Comparison of ENCODE assay signal across 8 cellular contexts in the genomic region with DNA sequence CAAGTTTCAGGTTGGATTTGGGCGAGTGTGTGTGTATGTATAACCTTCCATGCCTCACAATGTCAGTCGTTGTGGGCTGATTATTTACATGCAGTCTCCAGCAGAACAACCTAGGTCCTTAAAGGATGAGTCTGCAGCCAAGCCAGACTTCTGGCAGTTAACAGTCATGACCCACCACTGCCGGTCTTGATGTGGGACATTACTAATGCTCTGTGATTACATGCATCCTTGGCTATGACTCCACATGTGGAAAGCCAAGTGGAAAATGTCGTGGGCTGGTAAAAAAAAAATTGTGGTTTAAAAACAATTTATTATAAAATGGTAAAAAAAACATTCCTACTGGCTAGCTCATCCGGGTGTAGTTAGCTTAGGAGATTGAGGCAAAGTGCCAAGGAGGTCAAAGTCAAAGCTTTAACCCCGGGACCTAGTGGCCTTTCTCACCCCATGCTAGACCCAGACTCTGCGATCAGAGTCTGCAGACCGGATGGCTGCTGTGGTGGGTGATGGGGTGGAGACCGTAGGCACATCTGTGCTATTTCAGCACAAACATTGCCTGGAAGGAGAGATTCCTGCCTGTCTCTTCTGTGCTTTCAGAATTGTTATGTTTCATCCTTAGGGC. TPM values are rescaled to one million over a fixed set of nuclear protein-coding genes. Genes with fewer than 3 reads are reported as not detected.
DNase-seq lines count a peak whose midpoint lies in the region; ATAC-seq and TF ChIP-seq lines count a peak whose summit lies in the region.

No MANE protein-coding gene starts in this region.

- H3K27me3 ChIP-seq in right cardiac atrium (ENCODE audit: control insufficient read depth, insufficient read depth) = no peaks in the 10 kb centered on the region
- no peaks in the 10 kb centered on the region for H3K27me3 ChIP-seq in stomach

- ATAC-seq in right cardiac atrium (peak; percentile 81 to 85), HG02763 (IDR thresholded peaks at IDR 0.05; ENCODE audit: unreplicated experiment) (no peak), HG03135 (IDR thresholded peaks at IDR 0.05; ENCODE audit: unreplicated experiment) (no peak), GM21619 (IDR thresholded peaks at IDR 0.05; ENCODE audit: unreplicated experiment) (no peak)

- 25% methylated on average over 9 of the region's 9 CpGs for WGBS in right cardiac atrium
- 23 to 47% (median 43%) methylated on average over 9 of the region's 9 CpGs for WGBS in stomach, 5 donors

- H3K9me3 ChIP-seq in right cardiac atrium (ENCODE audit: control insufficient read depth, low read length) = no peaks in the 10 kb centered on the region
- no peaks in the 10 kb centered on the region for H3K9me3 ChIP-seq in stomach

- no peak for TF ChIP-seq EP300 in stomach (IDR thresholded peaks at IDR 0.05)

- intact Hi-C loops in right cardiac atrium (cut with DNase I) = loop anchor here in 1 of 4 donors (5.0 kb wide), 1 partner anchor 67 kb away; no protein-coding TSS in a partner anchor
- intact Hi-C loops in stomach (cut with DNase I; ENCODE audit: low total_unique reads) = loop anchor here (5.0 to 10.0 kb wide), 2 partner anchors 61 to 62 kb away; no protein-coding TSS in a partner anchor

- peaks cover 0 to 6% (median 3%) of the 10 kb centered on the region in 4 donors for H3K36me3 ChIP-seq in stomach

- H3K4me3 ChIP-seq in right cardiac atrium (ENCODE audit: low read length) (no peak overlapping the region), stomach (no peak overlapping the region)

- peak overlapping the region; percentile 87 for H3K27ac ChIP-seq in right cardiac atrium (ENCODE audit: low read length)
- H3K27ac ChIP-seq in stomach = peak overlapping the region; percentile 31 to 78 (median 51)

- TF ChIP-seq POLR2A in stomach (IDR thresholded peaks at IDR 0.05) = no peak

- peak; percentile 7 to 9 for DNase-seq in activated CD4-positive, alpha-beta T cell treated with anti-CD3 and anti-CD28 coated beads for 4 hours
- DNase-seq in activated CD4-positive, alpha-beta T cell treated with anti-CD3 and anti-CD28 coated beads for 1 hour = no peak
- DNase-seq in amniotic stem cell (lab: John Stamatoyannopoulos, UW) (peak; percentile 91), right cardiac atrium (peak; percentile 61 to 73 (median 70)), stomach (no peak)

- TF ChIP-seq CTCF in stomach (IDR thresholded peaks at IDR 0.05) = no peak

- peaks cover 10% of the 10 kb centered on the region for H3K4me1 ChIP-seq in right cardiac atrium (ENCODE audit: control insufficient read depth, insufficient read depth, low read length)
- peaks cover 4 to 58% (median 22%) of the 10 kb centered on the region in 4 donors for H3K4me1 ChIP-seq in stomach

RNA-seq across cellular contexts. Expression of gene RARRES1, which starts 6.8 kb away (rescaled TPM):
- total RNA-seq in right cardiac atrium = 100 to 1,000 TPM in 1 of 4 donors, 10 to 100 TPM in 3; 32.1 to 149 (median 75.0) TPM
- 25.5 TPM for polyA plus RNA-seq in right cardiac atrium
- total RNA-seq in stomach = 100 to 1,000 TPM in 1 of 5 donors, 10 to 100 TPM in 2, 1 to 10 TPM in 1, under 1 TPM in 1; 0.43 to 237 (median 12.1) TPM
- polyA plus RNA-seq in stomach = 1 to 10 TPM in 2 of 3 donors, under 1 TPM in 1; 0.76 to 7.5 (median 3.8) TPM

RNA-seq across cellular contexts. Expression of gene LXN, which starts 53.0 kb away (rescaled TPM):
- 10 to 100 TPM in 2 of 4 donors, 1 to 10 TPM in 2; 9.7 to 27.3 (median 10.6) TPM for total RNA-seq in right cardiac atrium
- polyA plus RNA-seq in right cardiac atrium = 10.2 TPM
- total RNA-seq in stomach = 10 to 100 TPM in 2 of 5 donors, 1 to 10 TPM in 3; 1.8 to 20.3 (median 8.7) TPM
- polyA plus RNA-seq in stomach = 10 to 100 TPM; 13.7 to 20.9 (median 15.1) TPM

Comparison
In these comparisons a context has a peak if more than half of its experiments do, and no peak if none do; other contexts are left out.
1. DNase-seq: peak in activated CD4-positive, alpha-beta T cell treated with anti-CD3 and anti-CD28 coated beads for 4 hours (2 of 2), amniotic stem cell (single experiment) and right cardiac atrium (3 of 3); none in activated CD4-positive, alpha-beta T cell treated with anti-CD3 and anti-CD28 coated beads for 1 hour (single experiment) and stomach (single experiment).
2. ATAC-seq: peak in right cardiac atrium (2 of 2); none in HG02763 (single experiment), HG03135 (single experiment) and GM21619 (single experiment).